Comparison of ENCODE assay signal across 9 cellular contexts in genomic region chr5:140356878-140357730, GRCh38. TPM values are rescaled to one million over a fixed set of nuclear protein-coding genes. Genes with fewer than 3 reads are reported as not detected.
DNase-seq lines count a peak whose midpoint lies in the region; ATAC-seq, FAIRE-seq and TF ChIP-seq lines count a peak whose summit lies in the region.
"Had no signal": no experiment of that assay in that cellular context is flagged by ENCODE, and none has a peak within 500 bp of the region (broad histone marks: within the 10 kb centered on the region; RNA-seq: fewer than 3 reads in every experiment).

No MANE protein-coding gene starts in this region.

- TF ChIP-seq POLR2A in GM12878 (IDR thresholded peaks at IDR 0.05; ENCODE audit: low read depth, low read length), result no peak

- H4K20me1 ChIP-seq in GM12878 (ENCODE audit: control insufficient read depth, insufficient read depth) (no peaks in the 10 kb centered on the region), osteoblast (ENCODE audit: insufficient read depth, low read length) (no peaks in the 10 kb centered on the region)

- H3K27me3 ChIP-seq in GM12878 (replicated peaks in 1 of 2; ENCODE audit: control insufficient read depth in 2 of 2, insufficient read depth in 2 of 2, low read length in 1 of 2) (no peaks in the 10 kb centered on the region), osteoblast (ENCODE audit: insufficient read depth, low read length) (no peaks in the 10 kb centered on the region), SJCRH30 (no peaks in the 10 kb centered on the region)
- H3K27me3 ChIP-seq: SJSA1 had no signal

- BruUV-seq in GM12878 (replicated peaks; lab: Mats Ljungman, UMichigan), result no TSS peak

- DNase-seq in GM12878 (ENCODE audit: low read depth, low spot score) (no peak), osteoblast (ENCODE audit: insufficient read length, low spot score, missing footprints) (no peak), SJCRH30 (no peak), SK-N-DZ (ENCODE audit: low spot score) (no peak), kidney (no peak), DMS53 (lab: John Stamatoyannopoulos, UW) (no peak)

- FAIRE-seq in GM12878 (lab: Jason Lieb, UNC) (no peak), kidney (lab: Jason Lieb, UNC) (no peak)

- TF ChIP-seq EP300 in GM12878 (IDR thresholded peaks at IDR 0.05; ENCODE audit: borderline replicate concordance in 1 of 2, control insufficient read depth in 1 of 2, low read depth in 2 of 2, low read length in 2 of 2), result no peak

- H3K9me3 ChIP-seq in GM12878 (replicated peaks; ENCODE audit: control insufficient read depth, insufficient read depth, low read length) (no peaks in the 10 kb centered on the region), osteoblast (ENCODE audit: low read depth, low read length) (no peaks in the 10 kb centered on the region), SJCRH30 (replicated peaks) (no peaks in the 10 kb centered on the region), kidney (ENCODE audit: control insufficient read depth in 1 of 2, low read length in 2 of 2) (no peaks in the 10 kb centered on the region)
- H3K9me3 ChIP-seq: SJSA1 had no signal

- ATAC-seq in GM19043 (IDR thresholded peaks at IDR 0.05; ENCODE audit: low read depth, unreplicated experiment) (peak; percentile 21), HG02938 (IDR thresholded peaks at IDR 0.05; ENCODE audit: unreplicated experiment) (peak; percentile 9), GM12878 (peak; percentile 74)

- H3K9ac ChIP-seq in GM12878 (ENCODE audit: control insufficient read depth, insufficient read depth, low read length) (peak overlapping the region; percentile 25; the same call in 1 of the 2 replicates), kidney (ENCODE audit: low read length in 2 of 2) (no peak overlapping the region)

- POLR2A ChIA-PET in GM12878 (lab: Charles Lee), result no interaction called here

- no peaks in the 10 kb centered on the region for H3K79me2 ChIP-seq in GM12878 (ENCODE audit: control insufficient read depth, insufficient read depth, low read length)
- H3K79me2 ChIP-seq in osteoblast (ENCODE audit: insufficient read depth, low read length), result no peaks in the 10 kb centered on the region

- peak overlapping the region; percentile 75 for H2AFZ ChIP-seq in GM12878 (ENCODE audit: control insufficient read depth, low read depth, low read length)
- H2AFZ ChIP-seq in osteoblast (ENCODE audit: low read length), result peak overlapping the region; percentile 86

- H3K27ac ChIP-seq in GM12878 (ENCODE audit: control insufficient read depth, insufficient read depth) (no peak overlapping the region), osteoblast (ENCODE audit: low read depth, low read length) (no peak overlapping the region), SJCRH30 (no peak overlapping the region), kidney (ENCODE audit: low read depth in 2 of 2, low read length in 2 of 2) (no peak overlapping the region)
- H3K27ac ChIP-seq: SJSA1 had no signal

- H3K36me3 ChIP-seq in GM12878 (ENCODE audit: control insufficient read depth in 2 of 2, insufficient read depth in 2 of 2, low read length in 1 of 2) (no peaks in the 10 kb centered on the region), osteoblast (ENCODE audit: insufficient read depth, low read length) (no peaks in the 10 kb centered on the region), SJCRH30 (no peaks in the 10 kb centered on the region), kidney (ENCODE audit: control insufficient read depth in 1 of 2, insufficient read depth in 2 of 2, low read length in 2 of 2) (no peaks in the 10 kb centered on the region)
- H3K36me3 ChIP-seq: SJSA1 had no signal

- SMC1A ChIA-PET in GM12878 (lab: Charles Lee; ENCODE audit: uncharacterized antibody, unreplicated experiment), result interaction anchor here (12.2 kb wide), 1 partner anchor 111 kb away, joined by 345 read pairs; no protein-coding TSS in a partner anchor

- no peak for TF ChIP-seq CTCF in GM12878 (IDR thresholded peaks at IDR 0.05 in 2 of 3, conservative IDR thresholded peaks at IDR 0.05 in 1 of 3; ENCODE audit: control insufficient read depth in 2 of 3, extremely low read depth in 1 of 3, insufficient read depth in 1 of 3, low read depth in 3 of 3, low read length in 3 of 3)
- no peak for TF ChIP-seq CTCF in osteoblast (IDR thresholded peaks at IDR 0.05; ENCODE audit: extremely low read depth, low read depth, low read length)
- no peak for TF ChIP-seq CTCF in kidney (IDR thresholded peaks at IDR 0.05; ENCODE audit: borderline replicate concordance, extremely low read depth, insufficient read depth)

- in situ Hi-C loops in GM12878 (cut with MboI), result no loop called here

- RAD21 ChIA-PET in GM12878 (lab: Charles Lee; ENCODE audit: unreplicated experiment), result interaction anchor here (6.0 kb wide), 1 partner anchor 118 kb away, joined by 41 read pairs; no protein-coding TSS in a partner anchor

- CTCF ChIA-PET in GM12878 (lab: Yijun Ruan, JAX), result interaction anchor here (2.7 to 16.9 kb wide), 2 partner anchors 11 to 113 kb away, joined by 10 to 774 read pairs; partner anchors contain the start of gene HBEGF

- intact Hi-C loops in GM12878 (cut with micrococcal nuclease; ENCODE audit: unreplicated experiment) (loop anchor here (1.0 to 5.0 kb wide), 3 partner anchors 113 to 180 kb away; partner anchors contain the start of gene CYSTM1), kidney (cut with DNase I) (no loop called here)

- 9% methylated on average over 10 of the region's 10 CpGs for WGBS in GM12878 (ENCODE audit: insufficient coverage, insufficient replicate concordance, low lambda C conversion rate, missing lambda C conversion rate)

- no peak for TF ChIP-seq RAD21 in GM12878 (IDR thresholded peaks at IDR 0.05; ENCODE audit: insufficient read depth, low read depth, low read length)

- H3K4me1 ChIP-seq in GM12878 (ENCODE audit: control insufficient read depth, insufficient read depth, low read length), result peaks cover 11% of the 10 kb centered on the region
- H3K4me1 ChIP-seq in osteoblast (ENCODE audit: insufficient read depth, low read length), result peaks cover 8% of the 10 kb centered on the region
- no peaks in the 10 kb centered on the region for H3K4me1 ChIP-seq in SJCRH30
- peaks cover 0 to 2% of the 10 kb centered on the region in 2 donors for H3K4me1 ChIP-seq in kidney (ENCODE audit: control insufficient read depth in 1 of 2, insufficient read depth in 1 of 2, low read depth in 1 of 2, low read length in 2 of 2)

- no peak overlapping the region for H3K4me3 ChIP-seq in GM12878
- peak overlapping the region; percentile 4 for H3K4me3 ChIP-seq in osteoblast (ENCODE audit: insufficient read depth, low read length)
- no peak overlapping the region for H3K4me3 ChIP-seq in SJCRH30
- peak overlapping the region in 1 of 2 donors; percentile 36 for H3K4me3 ChIP-seq in kidney (ENCODE audit: low read length in 2 of 2)
- H3K4me3 ChIP-seq: SJSA1 had no signal

- H3K4me2 ChIP-seq in GM12878 (ENCODE audit: control insufficient read depth, insufficient read depth), result peak overlapping the region; percentile 49
- peak overlapping the region; percentile 85 for H3K4me2 ChIP-seq in osteoblast (ENCODE audit: insufficient read depth, low read length)

RNA-seq across cellular contexts. Expression of gene SLC4A9, which starts 2.9 kb away (rescaled TPM):
- total RNA-seq in GM12878 (2013; cell fraction: nucleolus; rRNA removed), result 0.35 and 0.64 TPM in 2 replicates
- total RNA-seq in GM12878 (2014; rRNA removed), result 0.05 TPM in 1 of 2 replicates, not detected in the other
- not detected in 2 replicates for total RNA-seq in GM12878 (2014; rRNA removed; fragmentation: Illumina TruSeq; extraction: Trizol)
- total RNA-seq in GM12878 (2021), result 0.05 TPM in 1 of 2 replicates, not detected in the other
- not detected for polyA plus RNA-seq in GM12878 (2011; ENCODE audit: low read depth)
- polyA plus RNA-seq in GM12878 (2011; rRNA removed), result not detected in 2 replicates
- 0.02 TPM in 1 of 2 replicates, not detected in the other for polyA plus RNA-seq in GM12878 (2011; cell fraction: cytosol; rRNA removed)
- polyA plus RNA-seq in GM12878 (2011; cell fraction: nucleus; rRNA removed), result 0.09 and 0.29 TPM in 2 replicates
- polyA plus RNA-seq in GM12878 (2012), result not detected in 2 replicates
- not detected in 2 replicates for polyA plus RNA-seq in GM12878 (2014; fragmentation: Illumina TruSeq; extraction: Trizol)
- under 1 TPM in 1 of 2 experiments, not detected in 1; 0.05 TPM for polyA plus RNA-seq in GM12878 (2014; fragmentation: Nextera tagmentation; extraction: Ambion mirVana)
- 0.03 TPM in 1 of 2 replicates, not detected in the other for polyA plus RNA-seq in GM12878 (2014; rRNA removed)
- polyA plus RNA-seq in GM12878 (2016; fragmentation: Nextera tagmentation; extraction: Ambion mirVana), result not detected
- polyA minus RNA-seq in GM12878 (2011; rRNA and poly(A)+ RNA removed), result not detected in 2 replicates
- polyA minus RNA-seq in GM12878 (2011; cell fraction: cytosol; rRNA and poly(A)+ RNA removed), result not detected in 2 replicates
- polyA minus RNA-seq in GM12878 (2011; cell fraction: nucleus; rRNA and poly(A)+ RNA removed), result not detected in 2 replicates
- not detected in 2 replicates for total RNA-seq in osteoblast
- total RNA-seq in SJCRH30 (2014; rRNA removed; shearing (Covaris generic)), result not detected in 2 replicates
- not detected in 2 replicates for polyA plus RNA-seq in SK-N-DZ (2014; cell fraction: cytosol; rRNA removed)
- not detected in 2 replicates for polyA plus RNA-seq in SK-N-DZ (2014; cell fraction: nucleus; rRNA removed)
- 2.5 TPM for total RNA-seq in kidney
- polyA plus RNA-seq in kidney (ENCODE audit: insufficient read depth, low read depth, low replicate concordance), result 29.9 TPM
- total RNA-seq: SJSA1 had no signal

RNA-seq across cellular contexts. Expression of gene HBEGF, which starts 10.7 kb away (rescaled TPM):
- total RNA-seq in GM12878 (2013; cell fraction: nucleolus; rRNA removed), result 2.0 and 2.9 TPM in 2 replicates
- total RNA-seq in GM12878 (2014; rRNA removed) (2.5 and 3.1 TPM in 2 replicates), GM12878 (2014; rRNA removed; fragmentation: Illumina TruSeq; extraction: Trizol) (2.5 and 2.9 TPM in 2 replicates), GM12878 (2021) (2.6 and 2.7 TPM in 2 replicates), osteoblast (1.8 and 2.5 TPM in 2 replicates), kidney (7.8 TPM)
- 0.33 TPM for polyA plus RNA-seq in GM12878 (2011; ENCODE audit: low read depth)
- polyA plus RNA-seq in GM12878 (2011; rRNA removed) (2.2 and 2.5 TPM in 2 replicates), GM12878 (2014; fragmentation: Illumina TruSeq; extraction: Trizol) (3.1 and 4.5 TPM in 2 replicates), GM12878 (2014; fragmentation: Nextera tagmentation; extraction: Ambion mirVana) (1 to 10 TPM in 1 of 2 experiments, under 1 TPM in 1; 0.87 to 1.5 TPM), GM12878 (2014; rRNA removed) (1.6 and 2.0 TPM in 2 replicates), GM12878 (2016; fragmentation: Nextera tagmentation; extraction: Ambion mirVana) (1 to 10 TPM; 1.3 to 1.6 TPM), kidney (ENCODE audit: insufficient read depth, low read depth, low replicate concordance) (6.0 TPM)
- polyA plus RNA-seq in GM12878 (2011; cell fraction: cytosol; rRNA removed), result 1.5 and 1.6 TPM in 2 replicates
- polyA plus RNA-seq in GM12878 (2011; cell fraction: nucleus; rRNA removed), result 2.6 TPM in 2 replicates
- polyA plus RNA-seq in GM12878 (2012), result 0.27 and 0.42 TPM in 2 replicates
- 0.88 and 1.9 TPM in 2 replicates for polyA minus RNA-seq in GM12878 (2011; rRNA and poly(A)+ RNA removed)
- polyA minus RNA-seq in GM12878 (2011; cell fraction: cytosol; rRNA and poly(A)+ RNA removed), result 0.53 and 0.73 TPM in 2 replicates
- 1.9 and 3.3 TPM in 2 replicates for polyA minus RNA-seq in GM12878 (2011; cell fraction: nucleus; rRNA and poly(A)+ RNA removed)
- total RNA-seq in SJCRH30 (2014; rRNA removed; shearing (Covaris generic)), result 6.5 and 7.1 TPM in 2 replicates
- polyA plus RNA-seq in SK-N-DZ (2014; cell fraction: cytosol; rRNA removed), result 1.8 and 2.7 TPM in 2 replicates
- polyA plus RNA-seq in SK-N-DZ (2014; cell fraction: nucleus; rRNA removed), result 1.5 and 1.6 TPM in 2 replicates

RNA-seq across cellular contexts. Expression of gene ANKHD1, which starts 44.5 kb away (rescaled TPM):
- total RNA-seq in GM12878 (2013; cell fraction: nucleolus; rRNA removed), result 409 and 411 TPM in 2 replicates
- total RNA-seq in GM12878 (2014; rRNA removed), result 56.3 and 59.9 TPM in 2 replicates
- total RNA-seq in GM12878 (2014; rRNA removed; fragmentation: Illumina TruSeq; extraction: Trizol), result 60.2 and 61.5 TPM in 2 replicates
- total RNA-seq in GM12878 (2021), result 85.6 and 87.1 TPM in 2 replicates
- 61.7 TPM for polyA plus RNA-seq in GM12878 (2011; ENCODE audit: low read depth)
- polyA plus RNA-seq in GM12878 (2011; rRNA removed), result 86.7 and 96.8 TPM in 2 replicates
- 51.8 and 60.4 TPM in 2 replicates for polyA plus RNA-seq in GM12878 (2011; cell fraction: cytosol; rRNA removed)
- polyA plus RNA-seq in GM12878 (2011; cell fraction: nucleus; rRNA removed), result 90.0 and 107 TPM in 2 replicates
- polyA plus RNA-seq in GM12878 (2012), result 65.7 and 75.6 TPM in 2 replicates
- 84.7 and 95.6 TPM in 2 replicates for polyA plus RNA-seq in GM12878 (2014; fragmentation: Illumina TruSeq; extraction: Trizol)
- 10 to 100 TPM; 31.6 to 36.3 TPM for polyA plus RNA-seq in GM12878 (2014; fragmentation: Nextera tagmentation; extraction: Ambion mirVana)
- 69.3 and 72.5 TPM in 2 replicates for polyA plus RNA-seq in GM12878 (2014; rRNA removed)
- polyA plus RNA-seq in GM12878 (2016; fragmentation: Nextera tagmentation; extraction: Ambion mirVana), result 10 to 100 TPM; 76.1 to 76.7 TPM
- 119 and 180 TPM in 2 replicates for polyA minus RNA-seq in GM12878 (2011; rRNA and poly(A)+ RNA removed)
- polyA minus RNA-seq in GM12878 (2011; cell fraction: cytosol; rRNA and poly(A)+ RNA removed), result 34.9 and 50.0 TPM in 2 replicates
- 56.9 and 116 TPM in 2 replicates for polyA minus RNA-seq in GM12878 (2011; cell fraction: nucleus; rRNA and poly(A)+ RNA removed)
- 81.1 and 87.8 TPM in 2 replicates for total RNA-seq in osteoblast
- total RNA-seq in SJCRH30 (2014; rRNA removed; shearing (Covaris generic)), result 89.1 and 106 TPM in 2 replicates
- polyA plus RNA-seq in SK-N-DZ (2014; cell fraction: cytosol; rRNA removed), result 46.2 and 62.1 TPM in 2 replicates
- 92.9 and 116 TPM in 2 replicates for polyA plus RNA-seq in SK-N-DZ (2014; cell fraction: nucleus; rRNA removed)
- total RNA-seq in kidney, result 130 TPM
- 26.4 TPM for polyA plus RNA-seq in kidney (ENCODE audit: insufficient read depth, low read depth, low replicate concordance)

RNA-seq across cellular contexts. Expression of gene PFDN1, which starts 54.2 kb away (rescaled TPM):
- 35.6 and 38.4 TPM in 2 replicates for total RNA-seq in GM12878 (2013; cell fraction: nucleolus; rRNA removed)
- 79.9 and 86.9 TPM in 2 replicates for total RNA-seq in GM12878 (2014; rRNA removed)
- 73.0 and 91.1 TPM in 2 replicates for total RNA-seq in GM12878 (2014; rRNA removed; fragmentation: Illumina TruSeq; extraction: Trizol)
- total RNA-seq in GM12878 (2021), result 58.5 and 62.9 TPM in 2 replicates
- polyA plus RNA-seq in GM12878 (2011; ENCODE audit: low read depth), result 28.9 TPM
- 63.8 and 65.9 TPM in 2 replicates for polyA plus RNA-seq in GM12878 (2011; rRNA removed)
- polyA plus RNA-seq in GM12878 (2011; cell fraction: cytosol; rRNA removed), result 98.8 and 102 TPM in 2 replicates
- polyA plus RNA-seq in GM12878 (2011; cell fraction: nucleus; rRNA removed), result 24.5 and 33.3 TPM in 2 replicates
- 85.5 and 118 TPM in 2 replicates for polyA plus RNA-seq in GM12878 (2012)
- 150 and 190 TPM in 2 replicates for polyA plus RNA-seq in GM12878 (2014; fragmentation: Illumina TruSeq; extraction: Trizol)
- 100 to 1,000 TPM; 192 to 193 TPM for polyA plus RNA-seq in GM12878 (2014; fragmentation: Nextera tagmentation; extraction: Ambion mirVana)
- polyA plus RNA-seq in GM12878 (2014; rRNA removed), result 85.8 and 86.8 TPM in 2 replicates
- polyA plus RNA-seq in GM12878 (2016; fragmentation: Nextera tagmentation; extraction: Ambion mirVana), result 100 to 1,000 TPM; 112 to 131 TPM
- 57.4 and 63.6 TPM in 2 replicates for polyA minus RNA-seq in GM12878 (2011; rRNA and poly(A)+ RNA removed)
- 15.2 and 18.9 TPM in 2 replicates for polyA minus RNA-seq in GM12878 (2011; cell fraction: cytosol; rRNA and poly(A)+ RNA removed)
- polyA minus RNA-seq in GM12878 (2011; cell fraction: nucleus; rRNA and poly(A)+ RNA removed), result 10.6 and 13.1 TPM in 2 replicates
- 58.3 and 65.9 TPM in 2 replicates for total RNA-seq in osteoblast
- 93.9 and 96.1 TPM in 2 replicates for total RNA-seq in SJCRH30 (2014; rRNA removed; shearing (Covaris generic))
- polyA plus RNA-seq in SK-N-DZ (2014; cell fraction: cytosol; rRNA removed), result 95.2 and 109 TPM in 2 replicates
- polyA plus RNA-seq in SK-N-DZ (2014; cell fraction: nucleus; rRNA removed), result 47.4 and 63.7 TPM in 2 replicates
- total RNA-seq in kidney, result 48.9 TPM
- polyA plus RNA-seq in kidney (ENCODE audit: insufficient read depth, low read depth, low replicate concordance), result 85.8 TPM

Comparison
In these comparisons a context has a peak if more than half of its experiments do, and no peak if none do; other contexts are left out.
1. ATAC-seq: peak in every context shown above with its lines; median percentile 74 in GM12878; 21 in GM19043; 9 in HG02938.